Comparison of ENCODE assay signal across 1 cellular context in genomic region chr11:100808904-100809491, GRCh38.
TF ChIP-seq lines count a peak whose summit lies in the region.

No MANE protein-coding gene starts in this region.

TF ChIP-seq in HEK293, 187 proteins besides CTCF, POLR2A, EP300 and RAD21 (continued from another document):
- TF ChIP-seq, protein P1, sequence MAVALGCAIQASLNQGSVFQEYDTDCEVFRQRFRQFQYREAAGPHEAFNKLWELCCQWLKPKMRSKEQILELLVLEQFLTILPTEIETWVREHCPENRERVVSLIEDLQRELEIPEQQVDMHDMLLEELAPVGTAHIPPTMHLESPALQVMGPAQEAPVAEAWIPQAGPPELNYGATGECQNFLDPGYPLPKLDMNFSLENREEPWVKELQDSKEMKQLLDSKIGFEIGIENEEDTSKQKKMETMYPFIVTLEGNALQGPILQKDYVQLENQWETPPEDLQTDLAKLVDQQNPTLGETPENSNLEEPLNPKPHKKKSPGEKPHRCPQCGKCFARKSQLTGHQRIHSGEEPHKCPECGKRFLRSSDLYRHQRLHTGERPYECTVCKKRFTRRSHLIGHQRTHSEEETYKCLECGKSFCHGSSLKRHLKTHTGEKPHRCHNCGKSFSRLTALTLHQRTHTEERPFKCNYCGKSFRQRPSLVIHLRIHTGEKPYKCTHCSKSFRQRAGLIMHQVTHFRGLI (tag by site-specific recombination; IDR thresholded peaks at IDR 0.05): no peak
- TF ChIP-seq ZEB2 (tag by site-specific recombination; IDR thresholded peaks at IDR 0.05): peak; percentile 54; the same call in 1 of the 2 replicates
- no peak for TF ChIP-seq ZNF391 (tag by site-specific recombination; IDR thresholded peaks at IDR 0.05; ENCODE audit: borderline replicate concordance, low read depth)
- TF ChIP-seq SP2 (tag by site-specific recombination; IDR thresholded peaks at IDR 0.05): no peak
- peak; percentile 79 for TF ChIP-seq PRDM6 (tag by site-specific recombination; IDR thresholded peaks at IDR 0.05)
- 0 out of 2 replicates have a peak, but pooled peaks have one; percentile 12 for TF ChIP-seq OSR2 (tag by site-specific recombination; IDR thresholded peaks at IDR 0.05)
- no peak for TF ChIP-seq ZNF121 (tag by site-specific recombination; IDR thresholded peaks at IDR 0.05)
- no peak for TF ChIP-seq HOXC10 (CRISPR knock-in tag; IDR thresholded peaks at IDR 0.05)
- no peak for TF ChIP-seq ZNF580 (tag by site-specific recombination; IDR thresholded peaks at IDR 0.05)
- no peak for TF ChIP-seq ZNF223 (tag by site-specific recombination; IDR thresholded peaks at IDR 0.05)
- TF ChIP-seq ZNF664 (tag by site-specific recombination; IDR thresholded peaks at IDR 0.05): no peak
- TF ChIP-seq WT1 (tag by site-specific recombination; IDR thresholded peaks at IDR 0.05): no peak
- TF ChIP-seq, protein P2, sequence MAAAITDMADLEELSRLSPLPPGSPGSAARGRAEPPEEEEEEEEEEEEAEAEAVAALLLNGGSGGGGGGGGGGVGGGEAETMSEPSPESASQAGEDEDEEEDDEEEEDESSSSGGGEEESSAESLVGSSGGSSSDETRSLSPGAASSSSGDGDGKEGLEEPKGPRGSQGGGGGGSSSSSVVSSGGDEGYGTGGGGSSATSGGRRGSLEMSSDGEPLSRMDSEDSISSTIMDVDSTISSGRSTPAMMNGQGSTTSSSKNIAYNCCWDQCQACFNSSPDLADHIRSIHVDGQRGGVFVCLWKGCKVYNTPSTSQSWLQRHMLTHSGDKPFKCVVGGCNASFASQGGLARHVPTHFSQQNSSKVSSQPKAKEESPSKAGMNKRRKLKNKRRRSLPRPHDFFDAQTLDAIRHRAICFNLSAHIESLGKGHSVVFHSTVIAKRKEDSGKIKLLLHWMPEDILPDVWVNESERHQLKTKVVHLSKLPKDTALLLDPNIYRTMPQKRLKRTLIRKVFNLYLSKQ (tag by site-specific recombination; IDR thresholded peaks at IDR 0.05; ENCODE audit: borderline replicate concordance): no peak
- no peak for TF ChIP-seq ZNF514 (tag by site-specific recombination; IDR thresholded peaks at IDR 0.05)
